ENCODE assay signal across 1 cellular context in genomic region chr6:27149140-27149539, GRCh38.
TF ChIP-seq lines count a peak whose summit lies in the region.

No MANE protein-coding gene starts in this region.

TF ChIP-seq in HCT116, 20 proteins besides CTCF, POLR2A, EP300 and RAD21 (continued from another document):
- TF ChIP-seq REST (IDR thresholded peaks at IDR 0.05; ENCODE audit: low read depth) (no peak), SRF (IDR thresholded peaks at IDR 0.05; ENCODE audit: low read depth) (no peak)
